ENCODE assay signal across 1 cellular context in the genomic region with DNA sequence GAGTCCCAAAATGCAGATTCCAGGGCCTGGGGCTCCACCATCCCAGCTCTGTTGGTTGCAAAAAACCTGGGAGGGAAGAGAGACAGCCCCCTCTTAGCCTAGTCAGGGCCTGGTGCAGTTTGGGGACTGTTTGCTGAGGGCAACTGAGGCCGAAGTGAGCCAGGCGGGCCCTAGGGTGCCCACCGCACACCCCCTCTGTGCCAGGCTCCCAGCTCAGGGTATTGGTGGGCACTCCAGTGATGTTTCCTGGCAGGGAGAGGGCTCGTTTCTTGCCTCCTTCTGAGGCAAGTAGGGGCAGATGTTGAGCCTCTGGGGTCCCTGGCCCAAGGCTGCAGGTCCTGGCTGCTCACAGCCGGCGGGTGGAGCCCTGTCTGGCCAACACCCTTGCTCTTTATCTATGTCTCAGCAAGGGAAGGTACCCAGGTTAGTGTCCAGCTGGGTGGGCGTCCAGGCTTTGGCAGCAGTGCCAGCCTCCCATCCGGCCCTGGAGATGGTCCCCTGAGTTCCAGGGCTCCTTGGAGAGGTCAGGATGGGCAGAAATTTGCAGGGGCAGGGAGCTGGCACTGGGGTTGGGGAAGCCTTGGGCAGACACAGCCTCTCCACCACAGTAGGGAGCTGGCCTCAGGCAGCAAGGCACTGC.
TF ChIP-seq lines count a peak whose summit lies in the region.

No MANE protein-coding gene starts in this region.

TF ChIP-seq in SK-N-SH, 30 proteins besides CTCF, POLR2A, EP300 and RAD21 (continued from another document):
- TF ChIP-seq REST (IDR thresholded peaks at IDR 0.05; ENCODE audit: low read depth, low read length) (no peak), FOXM1 (IDR thresholded peaks at IDR 0.05; ENCODE audit: low read depth) (no peak)
- TF ChIP-seq, protein P1, sequence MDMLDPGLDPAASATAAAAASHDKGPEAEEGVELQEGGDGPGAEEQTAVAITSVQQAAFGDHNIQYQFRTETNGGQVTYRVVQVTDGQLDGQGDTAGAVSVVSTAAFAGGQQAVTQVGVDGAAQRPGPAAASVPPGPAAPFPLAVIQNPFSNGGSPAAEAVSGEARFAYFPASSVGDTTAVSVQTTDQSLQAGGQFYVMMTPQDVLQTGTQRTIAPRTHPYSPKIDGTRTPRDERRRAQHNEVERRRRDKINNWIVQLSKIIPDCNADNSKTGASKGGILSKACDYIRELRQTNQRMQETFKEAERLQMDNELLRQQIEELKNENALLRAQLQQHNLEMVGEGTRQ (IDR thresholded peaks at IDR 0.05; ENCODE audit: borderline replicate concordance, low read depth, low read length), result no peak
